Comparison of ENCODE assay signal across 10 cellular contexts in genomic region chr12:50506753-50507473, GRCh38. TPM values are rescaled to one million over a fixed set of nuclear protein-coding genes. Genes with fewer than 3 reads are reported as not detected.
DNase-seq lines count a peak whose midpoint lies in the region; ATAC-seq, FAIRE-seq and TF ChIP-seq lines count a peak whose summit lies in the region.
"Had no signal": no experiment of that assay in that cellular context is flagged by ENCODE, and none has a peak within 500 bp of the region (broad histone marks: within the 10 kb centered on the region; RNA-seq: fewer than 3 reads in every experiment).

No MANE protein-coding gene starts in this region.

- peak overlapping the region in 8 of 10 donors; percentile 93 to 97 (median 95) for H3K27ac ChIP-seq in heart right ventricle

- no peaks in the 10 kb centered on the region for H3K27me3 Mint-ChIP-seq in mesothelial cell of epicardium (ENCODE audit: low read depth)
- no peaks in the 10 kb centered on the region for H3K27me3 Mint-ChIP-seq in type B pancreatic cell

- no peaks in the 10 kb centered on the region for H3K27me3 ChIP-seq in heart right ventricle
- no peaks in the 10 kb centered on the region for H3K27me3 ChIP-seq in bronchial epithelial cell (ENCODE audit: control insufficient read depth, insufficient read depth, low read length)

- ATAC-seq in heart right ventricle (peak in 1 of 8 donors; percentile 29), Right ventricle myocardium superior (ENCODE audit: poor library complexity) (no peak), HG02870 (IDR thresholded peaks at IDR 0.05; ENCODE audit: unreplicated experiment) (no peak)

- H3K4me1 ChIP-seq in heart right ventricle, result peaks cover 4 to 58% (median 52%) of the 10 kb centered on the region in 9 donors

- 12 to 13% methylated on average over 2 of the region's 2 CpGs for WGBS in heart right ventricle, 2 donors

- H3K9me3 Mint-ChIP-seq in mesothelial cell of epicardium (no peaks in the 10 kb centered on the region), type B pancreatic cell (no peaks in the 10 kb centered on the region)

- H3K4me1 Mint-ChIP-seq in mesothelial cell of epicardium (peaks cover 42% of the 10 kb centered on the region), type B pancreatic cell (ENCODE audit: unreplicated experiment) (peaks cover 50% of the 10 kb centered on the region)

- DNase-seq in heart right ventricle, result no peak
- DNase-seq in Right ventricle myocardium superior, result no peak
- peak; percentile 18 for DNase-seq in bronchial epithelial cell (ENCODE audit: low read depth)
- no peak for DNase-seq in mesothelial cell of epicardium (ENCODE audit: low spot score in 2 of 2, unreplicated experiment in 2 of 2)
- no peak for DNase-seq in type B pancreatic cell (ENCODE audit: extremely low spot score, unreplicated experiment)
- DNase-seq in GM10266 (ENCODE audit: extremely low spot score), result no peak
- DNase-seq in NCI-H2227 (lab: John Stamatoyannopoulos, UW; ENCODE audit: unreplicated experiment), result no peak
- DNase-seq: DMS153 had no signal

- no peak for TF ChIP-seq CTCF in heart right ventricle (IDR thresholded peaks at IDR 0.05)
- no peak for TF ChIP-seq CTCF in bronchial epithelial cell (IDR thresholded peaks at IDR 0.05; ENCODE audit: insufficient read depth, low read length, severe bottlenecking)
- TF ChIP-seq CTCF in mesothelial cell of epicardium (IDR thresholded peaks at IDR 0.05; ENCODE audit: unreplicated experiment), result no peak
- TF ChIP-seq CTCF in type B pancreatic cell (conservative IDR thresholded peaks at IDR 0.05), result no peak
- TF ChIP-seq CTCF in GM10266 (IDR thresholded peaks at IDR 0.05; ENCODE audit: control insufficient read depth, insufficient read depth, low read depth, missing control alignments), result no peak

- H3K4me3 ChIP-seq in heart right ventricle (peak overlapping the region in 9 of 10 donors; percentile 14 to 95 (median 81)), bronchial epithelial cell (ENCODE audit: low read depth, low read length) (peak overlapping the region; percentile 69)

- intact Hi-C loops in heart right ventricle (cut with DNase I) (loop anchor here in 6 of 10 donors (5.0 to 10.0 kb wide), 5 partner anchors 60 to 228 kb away; no protein-coding TSS in a partner anchor), Right ventricle myocardium superior (cut with DNase I) (loop anchor here (10.0 kb wide), 1 partner anchor 228 kb away; no protein-coding TSS in a partner anchor)

- H3K4me3 Mint-ChIP-seq in mesothelial cell of epicardium (peak overlapping the region; percentile 91), type B pancreatic cell (peak overlapping the region; percentile 99)

- H3K9me3 ChIP-seq in heart right ventricle, result no peaks in the 10 kb centered on the region

- H3K36me3 ChIP-seq in heart right ventricle, result no peaks in the 10 kb centered on the region
- H3K36me3 ChIP-seq in bronchial epithelial cell (ENCODE audit: control insufficient read depth, insufficient read depth, low read length), result no peaks in the 10 kb centered on the region

- H3K36me3 Mint-ChIP-seq in mesothelial cell of epicardium, result no peaks in the 10 kb centered on the region
- H3K36me3 Mint-ChIP-seq in type B pancreatic cell, result no peaks in the 10 kb centered on the region

- peak overlapping the region; percentile 37 for H3K27ac Mint-ChIP-seq in mesothelial cell of epicardium
- peak overlapping the region; percentile 80 for H3K27ac Mint-ChIP-seq in type B pancreatic cell

- no peak for FAIRE-seq in bronchial epithelial cell (lab: Jason Lieb, UNC)
- FAIRE-seq: colon had no signal

RNA-seq across cellular contexts. Expression of gene DIP2B, which starts 2.1 kb away (rescaled TPM):
- total RNA-seq in heart right ventricle (10 to 100 TPM; 11.7 to 21.5 (median 16.2) TPM), Right ventricle myocardium superior (10.1 TPM), bronchial epithelial cell (21.1 and 25.5 TPM in 2 replicates), mesothelial cell of epicardium (29.3 to 32.0 TPM (median 31.3 TPM) in 3 replicates), type B pancreatic cell (ENCODE audit: low replicate concordance) (27.2 and 28.6 TPM in 2 replicates)
- polyA plus RNA-seq in heart right ventricle, result 1 to 10 TPM; 3.0 to 3.6 TPM
